1 cellular context compared by ENCODE assay signal in the genomic region with DNA sequence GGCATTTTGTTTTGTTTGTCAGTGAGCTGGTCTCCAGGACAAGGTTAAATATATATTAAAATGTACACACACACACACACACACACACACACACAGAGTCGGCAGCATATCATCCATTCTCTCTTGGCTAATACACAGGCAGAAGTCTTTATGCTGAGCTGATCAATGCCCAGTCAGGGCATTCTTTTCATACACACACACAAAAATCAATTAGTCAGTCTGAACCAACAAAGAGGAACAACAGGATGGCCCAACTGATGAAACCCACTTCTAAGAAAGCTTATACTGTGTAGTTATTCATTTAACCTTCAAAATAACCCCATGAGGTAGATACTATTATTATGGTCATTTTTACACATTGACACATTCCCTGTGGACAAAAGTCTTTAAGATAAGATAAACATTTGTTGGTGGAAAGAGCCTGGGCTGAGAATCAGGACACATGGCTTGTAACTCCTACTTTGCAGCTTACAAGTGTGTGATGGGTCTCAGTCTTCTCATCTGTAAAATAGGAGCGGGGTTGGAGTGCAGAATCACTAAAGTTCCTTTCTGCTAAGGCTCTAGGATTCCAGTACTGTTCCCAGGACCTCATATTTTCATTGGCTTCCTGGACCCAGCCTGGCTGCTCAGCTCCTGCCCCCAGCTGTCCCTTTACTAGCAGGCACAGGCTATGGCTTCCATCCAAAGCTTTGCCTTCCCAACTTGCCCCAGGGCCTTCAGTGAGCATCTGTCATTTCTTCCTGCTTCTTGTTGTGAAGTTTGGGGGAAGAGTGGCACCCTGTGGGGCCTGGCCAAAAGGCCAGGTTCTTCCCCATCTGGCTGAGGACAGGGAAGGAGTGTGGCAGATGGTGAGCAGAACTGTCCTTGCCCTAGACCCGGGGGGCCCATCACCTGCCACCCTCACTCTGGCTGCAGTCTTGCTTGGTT.
TF ChIP-seq lines count a peak whose summit lies in the region.

No MANE protein-coding gene starts in this region.

TF ChIP-seq in K562, 482 proteins besides CTCF, POLR2A, EP300 and RAD21:
- TF ChIP-seq, protein P1, sequence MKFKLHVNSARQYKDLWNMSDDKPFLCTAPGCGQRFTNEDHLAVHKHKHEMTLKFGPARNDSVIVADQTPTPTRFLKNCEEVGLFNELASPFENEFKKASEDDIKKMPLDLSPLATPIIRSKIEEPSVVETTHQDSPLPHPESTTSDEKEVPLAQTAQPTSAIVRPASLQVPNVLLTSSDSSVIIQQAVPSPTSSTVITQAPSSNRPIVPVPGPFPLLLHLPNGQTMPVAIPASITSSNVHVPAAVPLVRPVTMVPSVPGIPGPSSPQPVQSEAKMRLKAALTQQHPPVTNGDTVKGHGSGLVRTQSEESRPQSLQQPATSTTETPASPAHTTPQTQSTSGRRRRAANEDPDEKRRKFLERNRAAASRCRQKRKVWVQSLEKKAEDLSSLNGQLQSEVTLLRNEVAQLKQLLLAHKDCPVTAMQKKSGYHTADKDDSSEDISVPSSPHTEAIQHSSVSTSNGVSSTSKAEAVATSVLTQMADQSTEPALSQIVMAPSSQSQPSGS (CRISPR knock-in tag; IDR thresholded peaks at IDR 0.05): no peak
- TF ChIP-seq, protein P2, sequence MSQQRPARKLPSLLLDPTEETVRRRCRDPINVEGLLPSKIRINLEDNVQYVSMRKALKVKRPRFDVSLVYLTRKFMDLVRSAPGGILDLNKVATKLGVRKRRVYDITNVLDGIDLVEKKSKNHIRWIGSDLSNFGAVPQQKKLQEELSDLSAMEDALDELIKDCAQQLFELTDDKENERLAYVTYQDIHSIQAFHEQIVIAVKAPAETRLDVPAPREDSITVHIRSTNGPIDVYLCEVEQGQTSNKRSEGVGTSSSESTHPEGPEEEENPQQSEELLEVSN (IDR thresholded peaks at IDR 0.05; ENCODE audit: borderline replicate concordance in 1 of 2, extremely low read depth in 1 of 2, insufficient read depth in 1 of 2, insufficient read length in 1 of 2, low read depth in 1 of 2, low read length in 1 of 2, poor library complexity in 1 of 2, severe bottlenecking in 1 of 2): no peak
- 0 out of 2 replicates have a peak, but pooled peaks have one; percentile 17 for TF ChIP-seq BCOR (IDR thresholded peaks at IDR 0.05)
- TF ChIP-seq RBM25 (IDR thresholded peaks at IDR 0.05; ENCODE audit: low read depth, low read length, severe bottlenecking): peak; percentile 55
TF ChIP-seq in K562: peak in this region for 2.
